ENCODE assay signal across 8 cellular contexts in the genomic region with DNA sequence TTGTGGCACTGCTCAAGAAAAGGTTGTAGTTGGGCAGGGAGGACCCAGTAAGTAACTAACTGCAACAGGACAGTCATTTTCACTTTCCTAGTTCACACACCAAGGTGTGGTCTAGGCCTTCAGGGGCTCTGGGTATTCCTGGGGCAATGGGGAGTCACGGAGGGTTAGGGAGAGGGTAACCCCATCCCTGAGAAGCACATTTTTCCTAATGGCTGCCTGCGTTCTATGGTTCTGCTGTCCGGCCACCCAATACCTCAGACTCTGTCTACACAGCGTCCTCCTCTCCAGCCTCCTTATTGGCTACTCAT. TPM values are rescaled to one million over a fixed set of nuclear protein-coding genes. Genes with fewer than 3 reads are reported as not detected.
A peak's percentile ranks its signal among the peaks of the same experiment; 100 is the strongest.
DNase-seq lines count a peak whose midpoint lies in the region; ATAC-seq, FAIRE-seq and TF ChIP-seq lines count a peak whose summit lies in the region.

No MANE protein-coding gene starts in this region.

- no peak for DNase-seq in SK-N-SH
- DNase-seq in activated naive CD8-positive, alpha-beta T cell treated with anti-CD3 and anti-CD28 coated beads for 36 hours: no peak
- no peak for DNase-seq in immature natural killer cell
- DNase-seq in substantia nigra (lab: John Stamatoyannopoulos, UW): no peak
- DNase-seq in middle frontal gyrus (ENCODE audit: extremely low spot score, low spot score): no peak
- DNase-seq in D721Med (ENCODE audit: insufficient read length, low spot score): no peak

- CTCF ChIA-PET in SK-N-SH (lab: Yijun Ruan, JAX): interaction anchor here (0.7 kb wide), 1 partner anchor 105 kb away, joined by 3 read pairs; no protein-coding TSS in a partner anchor

- peaks cover 14% of the 10 kb centered on the region for H3K36me3 Mint-ChIP-seq in activated naive CD8-positive, alpha-beta T cell treated with anti-CD3 and anti-CD28 coated beads for 36 hours
- peaks cover 0 to 3% (median 0%) of the 10 kb centered on the region in 3 donors for H3K36me3 Mint-ChIP-seq in immature natural killer cell

- POLR2A ChIA-PET in SK-N-SH (lab: Yijun Ruan, JAX): interaction anchor here (0.7 to 1.3 kb wide), 3 partner anchors 12 to 195 kb away, joined by 3 read pairs; a partner anchor contains a TSS

- peaks cover 4% of the 10 kb centered on the region; the same call in 1 of the 2 replicates for H3K27me3 ChIP-seq in SK-N-SH (ENCODE audit: insufficient read depth)

- peak overlapping the region; percentile 59 for H3K4me2 ChIP-seq in SK-N-SH

- peak overlapping the region; percentile 36 for H3K9ac ChIP-seq in SK-N-SH

- peak overlapping the region; percentile 97 for H3K4me3 Mint-ChIP-seq in activated naive CD8-positive, alpha-beta T cell treated with anti-CD3 and anti-CD28 coated beads for 36 hours
- peak overlapping the region; percentile 95 to 100 (median 96) for H3K4me3 Mint-ChIP-seq in immature natural killer cell

- H3K36me3 ChIP-seq in SK-N-SH (replicated peaks in 1 of 2; ENCODE audit: control insufficient read depth in 1 of 2, insufficient read depth in 2 of 2, low read length in 1 of 2): no peaks in the 10 kb centered on the region

- 4% methylated on average over 4 of the region's 4 CpGs for WGBS in SK-N-SH (ENCODE audit: low lambda C conversion rate)

- peaks cover 3% of the 10 kb centered on the region; the same call in 1 of the 2 replicates for H4K20me1 ChIP-seq in SK-N-SH (ENCODE audit: insufficient read depth)

- H3K9me3 Mint-ChIP-seq in activated naive CD8-positive, alpha-beta T cell treated with anti-CD3 and anti-CD28 coated beads for 36 hours: no peaks in the 10 kb centered on the region
- H3K9me3 Mint-ChIP-seq in immature natural killer cell: no peaks in the 10 kb centered on the region

- H3K9me3 ChIP-seq in SK-N-SH: no peaks in the 10 kb centered on the region

- peaks cover 4% of the 10 kb centered on the region for H3K27me3 Mint-ChIP-seq in activated naive CD8-positive, alpha-beta T cell treated with anti-CD3 and anti-CD28 coated beads for 36 hours
- peaks cover 11 to 19% (median 13%) of the 10 kb centered on the region in 3 donors for H3K27me3 Mint-ChIP-seq in immature natural killer cell (ENCODE audit: low read depth in 3 of 3)

- TF ChIP-seq RAD21 in SK-N-SH (IDR thresholded peaks at IDR 0.05; ENCODE audit: low read length): no peak

- peak overlapping the region; percentile 57 to 64 for H3K4me3 ChIP-seq in SK-N-SH (ENCODE audit: low read depth in 2 of 2, low read length in 1 of 2)

- H3K4me1 Mint-ChIP-seq in activated naive CD8-positive, alpha-beta T cell treated with anti-CD3 and anti-CD28 coated beads for 36 hours: peaks cover 48% of the 10 kb centered on the region
- peaks cover 31 to 40% of the 10 kb centered on the region in 2 donors for H3K4me1 Mint-ChIP-seq in immature natural killer cell

- no peaks in the 10 kb centered on the region for H3K9me2 ChIP-seq in SK-N-SH

- H3F3A ChIP-seq in SK-N-SH (replicated peaks; ENCODE audit: insufficient read depth): no peaks in the 10 kb centered on the region

- ATAC-seq in SK-N-SH treated with all-trans-retinoic acid at 6 μM for 48 hours: no peak
- ATAC-seq in HG02571 (IDR thresholded peaks at IDR 0.05; ENCODE audit: unreplicated experiment): no peak

- peaks cover 24% of the 10 kb centered on the region; the same call in 1 of the 2 replicates for H3K79me2 ChIP-seq in SK-N-SH (ENCODE audit: insufficient read depth)

- peak overlapping the region; percentile 82 for H2AFZ ChIP-seq in SK-N-SH (ENCODE audit: low read depth)

- TF ChIP-seq CTCF in SK-N-SH (IDR thresholded peaks at IDR 0.05): no peak
- no peak for TF ChIP-seq CTCF in D721Med (IDR thresholded peaks at IDR 0.05; ENCODE audit: insufficient read depth, missing control alignments)

- TF ChIP-seq EP300 in SK-N-SH (IDR thresholded peaks at IDR 0.05; ENCODE audit: borderline replicate concordance in 1 of 2, low read depth in 1 of 2, low read length in 1 of 2): no peak

- FAIRE-seq in D721Med (lab: Jason Lieb, UNC): no peak

- peaks cover 0 to 23% of the 10 kb centered on the region in 2 experiments; a peak in 1 of 4 replicates for H3K4me1 ChIP-seq in SK-N-SH (ENCODE audit: control insufficient read depth in 1 of 2, insufficient read depth in 2 of 2, low read depth in 1 of 2, low read length in 1 of 2)

- peak overlapping the region; percentile 100 for H3K27ac Mint-ChIP-seq in activated naive CD8-positive, alpha-beta T cell treated with anti-CD3 and anti-CD28 coated beads for 36 hours
- H3K27ac Mint-ChIP-seq in immature natural killer cell: peak overlapping the region; percentile 99 to 100 (median 100)

- H3K27ac ChIP-seq in SK-N-SH (ENCODE audit: low read depth in 2 of 2, low read length in 1 of 2) (peak overlapping the region; percentile 39 to 79; a peak in 3 of 4 replicates), substantia nigra (ENCODE audit: low read depth, low read length, poor library complexity, severe bottlenecking) (peak overlapping the region; percentile 93)

TF ChIP-seq in SK-N-SH, 30 proteins besides CTCF, POLR2A, EP300 and RAD21:
- no peak for TF ChIP-seq CHD2 (IDR thresholded peaks at IDR 0.05; ENCODE audit: low read length, partially characterized antibody)
- TF ChIP-seq, protein P1, sequence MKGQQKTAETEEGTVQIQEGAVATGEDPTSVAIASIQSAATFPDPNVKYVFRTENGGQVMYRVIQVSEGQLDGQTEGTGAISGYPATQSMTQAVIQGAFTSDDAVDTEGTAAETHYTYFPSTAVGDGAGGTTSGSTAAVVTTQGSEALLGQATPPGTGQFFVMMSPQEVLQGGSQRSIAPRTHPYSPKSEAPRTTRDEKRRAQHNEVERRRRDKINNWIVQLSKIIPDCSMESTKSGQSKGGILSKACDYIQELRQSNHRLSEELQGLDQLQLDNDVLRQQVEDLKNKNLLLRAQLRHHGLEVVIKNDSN (IDR thresholded peaks at IDR 0.05; ENCODE audit: borderline replicate concordance, low read depth): no peak
- TF ChIP-seq FOSL2 (IDR thresholded peaks at IDR 0.05; ENCODE audit: borderline replicate concordance, low read depth): no peak
- 0 out of 2 replicates have a peak, but pooled peaks have one; percentile 76 for TF ChIP-seq YY1 (IDR thresholded peaks at IDR 0.05; ENCODE audit: low read depth)
TF ChIP-seq in SK-N-SH: peak in this region for 1.

TF ChIP-seq in SK-N-SH treated with all-trans-retinoic acid at 6 μM for 48 hours, 23 proteins besides CTCF, POLR2A, EP300 and RAD21 (continues in another document):
- TF ChIP-seq ISL1 (CRISPR knock-in tag; IDR thresholded peaks at IDR 0.05) (no peak), SNAI2 (CRISPR knock-in tag; IDR thresholded peaks at IDR 0.05) (no peak), ESRRG (CRISPR knock-in tag; IDR thresholded peaks at IDR 0.05) (no peak)
- TF ChIP-seq, protein P2, sequence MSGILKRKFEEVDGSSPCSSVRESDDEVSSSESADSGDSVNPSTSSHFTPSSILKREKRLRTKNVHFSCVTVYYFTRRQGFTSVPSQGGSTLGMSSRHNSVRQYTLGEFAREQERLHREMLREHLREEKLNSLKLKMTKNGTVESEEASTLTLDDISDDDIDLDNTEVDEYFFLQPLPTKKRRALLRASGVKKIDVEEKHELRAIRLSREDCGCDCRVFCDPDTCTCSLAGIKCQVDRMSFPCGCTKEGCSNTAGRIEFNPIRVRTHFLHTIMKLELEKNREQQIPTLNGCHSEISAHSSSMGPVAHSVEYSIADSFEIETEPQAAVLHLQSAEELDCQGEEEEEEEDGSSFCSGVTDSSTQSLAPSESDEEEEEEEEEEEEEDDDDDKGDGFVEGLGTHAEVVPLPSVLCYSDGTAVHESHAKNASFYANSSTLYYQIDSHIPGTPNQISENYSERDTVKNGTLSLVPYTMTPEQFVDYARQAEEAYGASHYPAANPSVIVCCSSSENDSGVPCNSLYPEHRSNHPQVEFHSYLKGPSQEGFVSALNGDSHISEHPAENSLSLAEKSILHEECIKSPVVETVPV (CRISPR knock-in tag; IDR thresholded peaks at IDR 0.05): no peak

RNA-seq across cellular contexts. Expression of a gene that starts 0.9 kb away (rescaled TPM):
- 4.2 and 6.2 TPM in 2 replicates for polyA plus RNA-seq in SK-N-SH (2012; rRNA removed)
- 3.2 and 3.9 TPM in 2 replicates for polyA plus RNA-seq in SK-N-SH (2012; cell fraction: cytosol; rRNA removed)
- polyA plus RNA-seq in SK-N-SH (2012; cell fraction: nucleus; rRNA removed): 9.2 and 17.1 TPM in 2 replicates
- total RNA-seq in activated naive CD8-positive, alpha-beta T cell treated with anti-CD3 and anti-CD28 coated beads for 36 hours: 1 to 10 TPM; 2.1 to 2.5 TPM
- 1 to 10 TPM; 1.9 to 3.4 (median 2.1) TPM for polyA plus RNA-seq in immature natural killer cell

RNA-seq across cellular contexts. Expression of a gene that starts 4.1 kb away (rescaled TPM):
- polyA plus RNA-seq in SK-N-SH (2012; rRNA removed): 0.12 TPM in 1 of 2 replicates, not detected in the other
- polyA plus RNA-seq in SK-N-SH (2012; cell fraction: cytosol; rRNA removed): 0.04 TPM in 2 replicates
- polyA plus RNA-seq in SK-N-SH (2012; cell fraction: nucleus; rRNA removed): 0.06 and 0.08 TPM in 2 replicates
- 10 to 100 TPM; 11.2 to 11.9 TPM for total RNA-seq in activated naive CD8-positive, alpha-beta T cell treated with anti-CD3 and anti-CD28 coated beads for 36 hours
- under 1 TPM in 2 of 3 donors, not detected in 1; 0.08 to 0.13 TPM for polyA plus RNA-seq in immature natural killer cell

RNA-seq across cellular contexts. Expression of a gene that starts 33.4 kb away (rescaled TPM):
- 7.5 TPM in 2 replicates for polyA plus RNA-seq in SK-N-SH (2012; rRNA removed)
- polyA plus RNA-seq in SK-N-SH (2012; cell fraction: cytosol; rRNA removed): 2.7 and 4.4 TPM in 2 replicates
- polyA plus RNA-seq in SK-N-SH (2012; cell fraction: nucleus; rRNA removed): 14.3 and 18.5 TPM in 2 replicates
- 10 to 100 TPM; 18.3 to 18.9 TPM for total RNA-seq in activated naive CD8-positive, alpha-beta T cell treated with anti-CD3 and anti-CD28 coated beads for 36 hours
- 10 to 100 TPM; 21.6 to 29.4 (median 27.0) TPM for polyA plus RNA-seq in immature natural killer cell

RNA-seq across cellular contexts. Expression of a gene that starts 34.8 kb away (rescaled TPM):
- polyA plus RNA-seq in SK-N-SH (2012; rRNA removed) (not detected in 2 replicates), immature natural killer cell (not detected)
- not detected in 2 replicates for polyA plus RNA-seq in SK-N-SH (2012; cell fraction: cytosol; rRNA removed)
- polyA plus RNA-seq in SK-N-SH (2012; cell fraction: nucleus; rRNA removed): not detected in 2 replicates
- not detected for total RNA-seq in activated naive CD8-positive, alpha-beta T cell treated with anti-CD3 and anti-CD28 coated beads for 36 hours

RNA-seq across cellular contexts. Expression of a gene that starts 35.5 kb away (rescaled TPM):
- polyA plus RNA-seq in SK-N-SH (2012; rRNA removed): not detected in 2 replicates
- polyA plus RNA-seq in SK-N-SH (2012; cell fraction: cytosol; rRNA removed): not detected in 2 replicates
- not detected in 2 replicates for polyA plus RNA-seq in SK-N-SH (2012; cell fraction: nucleus; rRNA removed)
- under 1 TPM; 0.72 to 0.85 TPM for total RNA-seq in activated naive CD8-positive, alpha-beta T cell treated with anti-CD3 and anti-CD28 coated beads for 36 hours
- under 1 TPM in 1 of 3 donors, not detected in 2; 0.07 TPM for polyA plus RNA-seq in immature natural killer cell
